Comparison of ENCODE assay signal across 28 cellular contexts in the genomic region with DNA sequence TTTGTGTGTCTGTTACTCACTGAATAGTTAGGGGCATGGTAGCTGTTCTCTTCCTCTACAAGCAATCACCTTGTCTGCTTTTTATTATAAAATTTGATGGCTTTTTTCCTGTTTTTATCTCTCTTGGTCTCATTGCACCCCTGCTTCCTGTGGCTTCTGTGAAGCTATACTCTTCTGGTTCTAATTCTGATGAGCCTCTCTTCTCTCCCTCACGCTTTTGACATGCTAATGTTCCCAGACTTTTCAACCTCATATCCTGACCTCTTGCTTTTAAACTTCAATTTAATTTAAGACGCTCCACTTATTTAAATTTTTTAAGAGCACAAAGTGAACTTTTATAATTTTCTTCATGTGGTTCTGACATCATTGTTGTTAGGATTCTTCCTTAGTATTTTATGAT.
"Had no signal": no experiment of that assay in that cellular context is flagged by ENCODE, and none has a peak within 500 bp of the region (broad histone marks: within the 10 kb centered on the region; RNA-seq: fewer than 3 reads in every experiment).

No MANE protein-coding gene starts in this region.

- H3K36me3 Mint-ChIP-seq: activated naive CD8-positive, alpha-beta T cell had no signal

- ATAC-seq: activated CD8-positive, alpha-beta T cell treated with anti-CD3 and anti-CD28 coated beads for 36 hours; activated T-cell treated with anti-CD3 and anti-CD28 coated beads, Interleukin-2, amount 50 U/mL, for 4 hours; activated T-helper 17 cell treated with anti-CD3 and anti-CD28 coated beads, Interleukin-2, amount 50 U/mL, for 72 hours; esophagus mucosa had no signal

- H3K27ac Mint-ChIP-seq: activated CD4-positive, alpha-beta T cell treated with anti-CD3 and anti-CD28 coated beads, Interleukin-2, amount 10 ng/mL, durations not matched to agents 7 days and 5 days; activated CD8-positive, alpha-beta T cell treated with anti-CD3 and anti-CD28 coated beads for 36 hours; activated naive CD8-positive, alpha-beta T cell; activated T-helper 17 cell treated with anti-CD3 and anti-CD28 coated beads, Interleukin-2, amount 50 U/mL, for 72 hours; dendritic cell treated with granulocyte-macrophage colony-stimulating factor and Interleukin-4, amounts not matched to agents 40 ng/mL and 50 ng/mL, for 4 days; endodermal cell had no signal

- H3K36me3 ChIP-seq: brain microvascular endothelial cell had no signal

- FAIRE-seq: astrocyte, bronchial epithelial cell had no signal

- DNase-seq: activated CD4-positive, alpha-beta T cell treated with anti-CD3 and anti-CD28 coated beads for 1 hour; activated CD4-positive, alpha-beta T cell treated with anti-CD3 and anti-CD28 coated beads for 4 hours; activated CD4-positive, alpha-beta T cell treated with anti-CD3 and anti-CD28 coated beads, Interleukin-2, amount 10 ng/mL, durations not matched to agents 7 days and 5 days; activated CD4-positive, alpha-beta T cell treated with anti-CD3 and anti-CD28 coated beads, Interleukin-2, amount 50 U/mL, for 48 hours; activated CD8-positive, alpha-beta memory T cell treated with anti-CD3 and anti-CD28 coated beads for 24 hours; activated CD8-positive, alpha-beta T cell treated with anti-CD3 and anti-CD28 coated beads for 36 hours; activated effector memory CD4-positive, alpha-beta T cell treated with Interleukin-2 at 50 U/mL for 16 hours; activated gamma-delta T cell treated with Interleukin-2 at 50 U/mL for 16 hours; activated naive CD4-positive, alpha-beta T cell treated with anti-CD3 and anti-CD28 coated beads, Interleukin-2, amount 50 U/mL, for 16 hours; activated naive CD4-positive, alpha-beta T cell treated with Interleukin-2 at 50 U/mL for 16 hours; activated T-cell treated with anti-CD3 and anti-CD28 coated beads, Interleukin-2, amount 50 U/mL, for 4 hours; amniotic stem cell; anterior cingulate cortex; brain microvascular endothelial cell; dorsolateral prefrontal cortex; effector memory CD4-positive, alpha-beta T cell; endodermal cell; foreskin fibroblast; head of caudate nucleus; T-helper 2 cell had no signal

- H3K4me1 Mint-ChIP-seq: activated CD4-positive, alpha-beta T cell treated with anti-CD3 and anti-CD28 coated beads, Interleukin-2, amount 10 ng/mL, durations not matched to agents 7 days and 5 days; activated T-helper 17 cell treated with anti-CD3 and anti-CD28 coated beads, Interleukin-2, amount 50 U/mL, for 72 hours; central memory CD8-positive, alpha-beta T cell had no signal

- H3K27ac ChIP-seq: brain microvascular endothelial cell, coronary artery, dorsolateral prefrontal cortex had no signal

- H3K4me3 Mint-ChIP-seq: activated CD4-positive, alpha-beta T cell treated with anti-CD3 and anti-CD28 coated beads, Interleukin-2, amount 10 ng/mL, durations not matched to agents 7 days and 5 days; activated CD8-positive, alpha-beta T cell treated with anti-CD3 and anti-CD28 coated beads for 36 hours; activated naive CD8-positive, alpha-beta T cell; activated T-cell treated with anti-CD3 and anti-CD28 coated beads, Interleukin-2, amount 50 U/mL, for 4 hours; activated T-helper 17 cell treated with anti-CD3 and anti-CD28 coated beads, Interleukin-2, amount 50 U/mL, for 72 hours; central memory CD8-positive, alpha-beta T cell; dendritic cell treated with granulocyte-macrophage colony-stimulating factor and Interleukin-4, amounts not matched to agents 40 ng/mL and 50 ng/mL, for 4 days; endodermal cell had no signal

- H3K4me3 ChIP-seq: coronary artery, dorsolateral prefrontal cortex had no signal

- H3K27me3 ChIP-seq: brain microvascular endothelial cell, dorsolateral prefrontal cortex had no signal

- H3K9me3 Mint-ChIP-seq: activated CD4-positive, alpha-beta T cell treated with anti-CD3 and anti-CD28 coated beads, Interleukin-2, amount 10 ng/mL, durations not matched to agents 7 days and 5 days; activated T-cell treated with anti-CD3 and anti-CD28 coated beads, Interleukin-2, amount 50 U/mL, for 4 hours; activated T-helper 17 cell treated with anti-CD3 and anti-CD28 coated beads, Interleukin-2, amount 50 U/mL, for 72 hours; central memory CD8-positive, alpha-beta T cell; dendritic cell treated with granulocyte-macrophage colony-stimulating factor and Interleukin-4, amounts not matched to agents 40 ng/mL and 50 ng/mL, for 4 days had no signal

- H3K27me3 Mint-ChIP-seq: dendritic cell treated with granulocyte-macrophage colony-stimulating factor and Interleukin-4, amounts not matched to agents 40 ng/mL and 50 ng/mL, for 4 days had no signal
